Comparison of ENCODE assay signal across 13 cellular contexts in the genomic region with DNA sequence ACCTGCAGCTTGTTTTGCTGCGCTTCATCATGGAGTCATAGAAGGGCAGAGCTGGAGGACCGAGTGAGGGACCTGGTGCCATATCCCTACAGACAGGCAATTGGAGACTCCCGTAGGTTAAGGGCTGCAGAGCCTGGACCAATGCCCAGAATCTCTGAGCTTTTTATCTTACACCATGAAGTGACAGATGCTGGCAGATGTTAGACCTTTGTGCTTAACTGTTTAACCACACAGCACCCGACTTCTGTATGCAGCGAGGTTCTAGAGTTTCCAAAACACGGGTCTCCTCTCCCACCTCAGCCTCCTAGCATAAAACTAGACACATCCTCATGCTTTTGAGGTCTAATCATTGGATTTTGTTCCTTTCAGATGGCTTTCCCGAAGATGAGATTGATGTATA. TPM values are rescaled to one million over a fixed set of nuclear protein-coding genes. Genes with fewer than 3 reads are reported as not detected.
DNase-seq lines count a peak whose midpoint lies in the region; ATAC-seq and TF ChIP-seq lines count a peak whose summit lies in the region.
"Had no signal": no experiment of that assay in that cellular context is flagged by ENCODE, and none has a peak within 500 bp of the region (broad histone marks: within the 10 kb centered on the region; RNA-seq: fewer than 3 reads in every experiment).

No MANE protein-coding gene starts in this region.

- DNase-seq in Caco-2 = no peak
- DNase-seq in NCI-H1105 treated with DMSO at 0.1 percent for 48 hours (lab: John Stamatoyannopoulos, UW) = peak; percentile 80
- peak; percentile 73 for DNase-seq in astrocyte of the spinal cord (ENCODE audit: low read depth, low spot score)
- peak in 1 of 3 donors; percentile 76 for DNase-seq in mucosa of descending colon
- no peak for DNase-seq in H7
- no peak for DNase-seq in tibial artery
- DNase-seq: activated naive CD4-positive, alpha-beta T cell treated with Interleukin-2 at 50 U/mL for 16 hours; DND-41; hippocampal formation; T-helper 1 cell had no signal

- ATAC-seq in mucosa of descending colon = peak; percentile 46
- no peak for ATAC-seq in GM18867 (IDR thresholded peaks at IDR 0.05; ENCODE audit: unreplicated experiment)
- no peak for ATAC-seq in GM18861 (IDR thresholded peaks at IDR 0.05; ENCODE audit: unreplicated experiment)

- TF ChIP-seq CTCF in Caco-2 (IDR thresholded peaks at IDR 0.05; ENCODE audit: insufficient read depth in 1 of 2, low read depth in 1 of 2, low read length in 1 of 2, severe bottlenecking in 1 of 2, unreplicated experiment in 1 of 2) = no peak
- TF ChIP-seq CTCF in astrocyte of the spinal cord (IDR thresholded peaks at IDR 0.05; ENCODE audit: low read depth, low read length) = no peak
- no peak for TF ChIP-seq CTCF in mucosa of descending colon (IDR thresholded peaks at IDR 0.05)
- TF ChIP-seq CTCF in tibial artery (IDR thresholded peaks at IDR 0.05) = no peak

- no TSS peak for BruUV-seq in Caco-2 (replicated peaks; lab: Mats Ljungman, UMichigan)

- H3K27ac Mint-ChIP-seq in Caco-2 (ENCODE audit: unreplicated experiment) = peak overlapping the region; percentile 41

- H3K36me3 Mint-ChIP-seq in Caco-2 (ENCODE audit: insufficient read depth, unreplicated experiment) = no peaks in the 10 kb centered on the region

- CTCF ChIA-PET in Caco-2 (lab: Charles Lee) = no interaction called here

- no peaks in the 10 kb centered on the region for H3K4me1 Mint-ChIP-seq in Caco-2 (ENCODE audit: low read depth, unreplicated experiment)

- no peaks in the 10 kb centered on the region for H3K9me3 ChIP-seq in Caco-2
- no peaks in the 10 kb centered on the region for H3K9me3 ChIP-seq in mucosa of descending colon
- no peaks in the 10 kb centered on the region for H3K9me3 ChIP-seq in tibial artery
- H3K9me3 ChIP-seq: vagina had no signal

- H3K27ac ChIP-seq in tibial artery = no peak overlapping the region
- H3K27ac ChIP-seq: vagina had no signal

- H3K4me1 ChIP-seq in Caco-2 (no peaks in the 10 kb centered on the region), mucosa of descending colon (ENCODE audit: low read depth) (peaks cover 19% of the 10 kb centered on the region), tibial artery (peaks cover 0 to 15% (median 2%) of the 10 kb centered on the region in 4 donors)

- H3K4me3 Mint-ChIP-seq in Caco-2 (ENCODE audit: unreplicated experiment) = no peak overlapping the region

- H3K27me3 ChIP-seq in Caco-2 (replicated peaks; ENCODE audit: control insufficient read depth, insufficient read depth, low read length) = no peaks in the 10 kb centered on the region
- H3K27me3 ChIP-seq in H7 (ENCODE audit: control insufficient read depth, insufficient read depth, low read length) = no peaks in the 10 kb centered on the region
- H3K27me3 ChIP-seq in tibial artery = no peaks in the 10 kb centered on the region
- H3K27me3 ChIP-seq: vagina had no signal

- H3K9me3 Mint-ChIP-seq in Caco-2 (ENCODE audit: unreplicated experiment) = no peaks in the 10 kb centered on the region

- in situ Hi-C loops in astrocyte of the spinal cord (cut with HindIII; ENCODE audit: low sequenced_read_pairs) = no loop called here

- POLR2A ChIA-PET in Caco-2 (lab: Charles Lee) = no interaction called here

- H3K36me3 ChIP-seq in Caco-2 (ENCODE audit: control insufficient read depth, insufficient read depth, low read length) = no peaks in the 10 kb centered on the region
- H3K36me3 ChIP-seq in mucosa of descending colon (ENCODE audit: low read depth) = no peaks in the 10 kb centered on the region
- peaks cover 25% of the 10 kb centered on the region for H3K36me3 ChIP-seq in H7 (replicated peaks; ENCODE audit: control insufficient read depth, insufficient read depth, low read length)
- no peaks in the 10 kb centered on the region for H3K36me3 ChIP-seq in tibial artery
- H3K36me3 ChIP-seq: vagina had no signal

- H3K4me3 ChIP-seq in Caco-2 (ENCODE audit: low read depth, low read length) (no peak overlapping the region), astrocyte of the spinal cord (ENCODE audit: low read depth, low read length) (no peak overlapping the region), mucosa of descending colon (no peak overlapping the region), H7 (ENCODE audit: insufficient read depth, low read depth, low read length) (no peak overlapping the region), tibial artery (no peak overlapping the region)
- H3K4me3 ChIP-seq: vagina had no signal

- intact Hi-C loops in Caco-2 (cut with micrococcal nuclease; ENCODE audit: unreplicated experiment) = no loop called here
- intact Hi-C loops in mucosa of descending colon (cut with DNase I, micrococcal nuclease) = no loop called here
- intact Hi-C loops in tibial artery (cut with DNase I; ENCODE audit: low total_unique reads) = no loop called here

- no peaks in the 10 kb centered on the region for H3K27me3 Mint-ChIP-seq in Caco-2 (ENCODE audit: insufficient read depth, unreplicated experiment)

RNA-seq across cellular contexts. Expression of a gene that starts 47.5 kb away (rescaled TPM):
- 0.18 and 0.39 TPM in 2 replicates for total RNA-seq in Caco-2 (2022)
- 100 to 1,000 TPM in 2 of 3 donors, 10 to 100 TPM in 1; 36.4 to 149 (median 130) TPM for total RNA-seq in mucosa of descending colon
- 3.7 and 5.7 TPM in 2 replicates for total RNA-seq in H7 (2014; rRNA removed; shearing (Covaris generic))

Comparison
In these comparisons a context has a peak if more than half of its experiments do, and no peak if none do; other contexts are left out.
1. DNase-seq: peak in NCI-H1105 treated with DMSO at 0.1 percent for 48 hours (single experiment) and astrocyte of the spinal cord (single experiment); none in Caco-2 (0 of 2), H7 (single experiment) and tibial artery (0 of 2).